In genomic region chr1:205703072-205703471, GRCh38 we compare ENCODE assay signal across 20 cellular contexts. TPM values are rescaled to one million over a fixed set of nuclear protein-coding genes. Genes with fewer than 3 reads are reported as not detected.
A peak's percentile ranks its signal among the peaks of the same experiment; 100 is the strongest.
DNase-seq lines count a peak whose midpoint lies in the region; ATAC-seq and TF ChIP-seq lines count a peak whose summit lies in the region.
"Had no signal": no experiment of that assay in that cellular context is flagged by ENCODE, and none has a peak within 500 bp of the region (broad histone marks: within the 10 kb centered on the region; RNA-seq: fewer than 3 reads in every experiment).

No MANE protein-coding gene starts in this region.

- no peak overlapping the region for H3K4me3 Mint-ChIP-seq in activated naive CD4-positive, alpha-beta T cell treated with anti-CD3 and anti-CD28 coated beads, Interleukin-2, amount 50 U/mL, for 24 hours
- H3K4me3 Mint-ChIP-seq: activated B cell treated with CpG ODN at 0.5 μM for 24 hours; activated CD8-positive, alpha-beta T cell treated with anti-CD3 and anti-CD28 coated beads, Interleukin-2, amount 10 ng/mL, durations not matched to agents 7 days and 5 days; activated naive CD8-positive, alpha-beta T cell treated with anti-CD3 and anti-CD28 coated beads for 36 hours; T-helper 17 cell; type B pancreatic cell had no signal

- no peak for TF ChIP-seq CTCF in osteoblast (IDR thresholded peaks at IDR 0.05; ENCODE audit: extremely low read depth, low read depth, low read length)
- TF ChIP-seq CTCF in foreskin keratinocyte (conservative IDR thresholded peaks at IDR 0.05), result no peak

- H3K27me3 Mint-ChIP-seq in activated naive CD4-positive, alpha-beta T cell treated with anti-CD3 and anti-CD28 coated beads, Interleukin-2, amount 50 U/mL, for 24 hours, result no peaks in the 10 kb centered on the region
- H3K27me3 Mint-ChIP-seq: activated B cell treated with CpG ODN at 0.5 μM for 24 hours; activated naive CD8-positive, alpha-beta T cell treated with anti-CD3 and anti-CD28 coated beads for 36 hours; type B pancreatic cell had no signal

- no peak overlapping the region for H2AFZ ChIP-seq in osteoblast (ENCODE audit: low read length)

- no peaks in the 10 kb centered on the region for H4K20me1 ChIP-seq in osteoblast (ENCODE audit: insufficient read depth, low read length)

- H3K4me1 Mint-ChIP-seq in activated naive CD4-positive, alpha-beta T cell treated with anti-CD3 and anti-CD28 coated beads, Interleukin-2, amount 50 U/mL, for 24 hours, result peaks cover 15% of the 10 kb centered on the region

- H3K27ac Mint-ChIP-seq in activated naive CD4-positive, alpha-beta T cell treated with anti-CD3 and anti-CD28 coated beads, Interleukin-2, amount 50 U/mL, for 24 hours, result peak overlapping the region; percentile 12
- H3K27ac Mint-ChIP-seq: activated B cell treated with CpG ODN at 0.5 μM for 24 hours; activated naive CD8-positive, alpha-beta T cell treated with anti-CD3 and anti-CD28 coated beads for 36 hours; T-helper 17 cell; type B pancreatic cell had no signal

- H3K4me1 ChIP-seq in osteoblast (ENCODE audit: insufficient read depth, low read length) (no peaks in the 10 kb centered on the region), foreskin keratinocyte (no peaks in the 10 kb centered on the region)

- no peak overlapping the region for H3K4me3 ChIP-seq in osteoblast (ENCODE audit: insufficient read depth, low read length)
- H3K4me3 ChIP-seq: right atrium auricular region had no signal

- H3K27me3 ChIP-seq in osteoblast (ENCODE audit: insufficient read depth, low read length), result no peaks in the 10 kb centered on the region
- H3K27me3 ChIP-seq in foreskin keratinocyte, result no peaks in the 10 kb centered on the region
- H3K27me3 ChIP-seq: right atrium auricular region had no signal

- no peak for ATAC-seq in HG03442 (IDR thresholded peaks at IDR 0.05; ENCODE audit: unreplicated experiment)
- no peak for ATAC-seq in foreskin keratinocyte
- ATAC-seq: activated CD8-positive, alpha-beta T cell treated with anti-CD3 and anti-CD28 coated beads, Interleukin-2, amount 10 ng/mL, durations not matched to agents 7 days and 5 days; T-helper 17 cell had no signal

- H3K9me3 Mint-ChIP-seq in activated naive CD4-positive, alpha-beta T cell treated with anti-CD3 and anti-CD28 coated beads, Interleukin-2, amount 50 U/mL, for 24 hours, result no peaks in the 10 kb centered on the region
- H3K9me3 Mint-ChIP-seq: activated B cell treated with CpG ODN at 0.5 μM for 24 hours; activated naive CD8-positive, alpha-beta T cell treated with anti-CD3 and anti-CD28 coated beads for 36 hours; type B pancreatic cell had no signal

- H3K27ac ChIP-seq in osteoblast (ENCODE audit: low read depth, low read length), result no peak overlapping the region
- H3K27ac ChIP-seq in foreskin keratinocyte, result no peak overlapping the region
- H3K27ac ChIP-seq: KMS-11, right atrium auricular region had no signal

- DNase-seq in activated naive CD4-positive, alpha-beta T cell (lab: John Stamatoyannopoulos, UW), result no peak
- DNase-seq in NCI-H345 (lab: John Stamatoyannopoulos, UW), result peak; percentile 48
- DNase-seq in left kidney (ENCODE audit: low read depth, low spot score), result peak; percentile 60
- no peak for DNase-seq in osteoblast (ENCODE audit: insufficient read length, low spot score, missing footprints)
- no peak for DNase-seq in foreskin keratinocyte
- no peak for DNase-seq in GM19240 (ENCODE audit: insufficient read length, low spot score)
- DNase-seq: activated B cell treated with CpG ODN at 0.5 μM for 24 hours; activated CD8-positive, alpha-beta T cell treated with anti-CD3 and anti-CD28 coated beads, Interleukin-2, amount 10 ng/mL, durations not matched to agents 7 days and 5 days; activated naive CD8-positive, alpha-beta T cell treated with anti-CD3 and anti-CD28 coated beads for 36 hours; Calu3; hippocampal formation; NCI-H1048; NCI-H2227 treated with DMSO at 0.1 percent for 48 hours; stimulated activated naive CD4-positive, alpha-beta T cell; T-helper 17 cell had no signal

- H3K36me3 Mint-ChIP-seq in activated naive CD4-positive, alpha-beta T cell treated with anti-CD3 and anti-CD28 coated beads, Interleukin-2, amount 50 U/mL, for 24 hours, result peaks cover 2% of the 10 kb centered on the region

- H3K4me2 ChIP-seq in osteoblast (ENCODE audit: insufficient read depth, low read length), result no peak overlapping the region
- H3K4me2 ChIP-seq: KMS-11 had no signal

- peaks cover 25% of the 10 kb centered on the region for H3K36me3 ChIP-seq in osteoblast (ENCODE audit: insufficient read depth, low read length)

- no peaks in the 10 kb centered on the region for H3K9me3 ChIP-seq in osteoblast (ENCODE audit: low read depth, low read length)
- H3K9me3 ChIP-seq: right atrium auricular region had no signal

- H3K79me2 ChIP-seq in osteoblast (ENCODE audit: insufficient read depth, low read length), result no peaks in the 10 kb centered on the region

RNA-seq across cellular contexts. Expression of gene SLC45A3, which starts 22.8 kb away (rescaled TPM):
- total RNA-seq in osteoblast (1.1 and 1.5 TPM in 2 replicates), foreskin keratinocyte (5.1 TPM in 2 replicates)
- polyA plus RNA-seq in foreskin keratinocyte, result 3.9 and 4.4 TPM in 2 replicates

RNA-seq across cellular contexts. Expression of gene NUCKS1, which starts 46.9 kb away (rescaled TPM):
- total RNA-seq in osteoblast, result 132 and 140 TPM in 2 replicates
- total RNA-seq in foreskin keratinocyte, result 143 and 159 TPM in 2 replicates
- 89.3 and 113 TPM in 2 replicates for polyA plus RNA-seq in foreskin keratinocyte

Comparison
In these comparisons a context has a peak if more than half of its experiments do, and no peak if none do; other contexts are left out.
1. DNase-seq: peak in NCI-H345 (single experiment) and left kidney (single experiment); none in activated naive CD4-positive, alpha-beta T cell (0 of 4), osteoblast (single experiment), foreskin keratinocyte (0 of 2) and GM19240 (single experiment).